Comparison of ENCODE assay signal across 1 cellular context in the genomic region with DNA sequence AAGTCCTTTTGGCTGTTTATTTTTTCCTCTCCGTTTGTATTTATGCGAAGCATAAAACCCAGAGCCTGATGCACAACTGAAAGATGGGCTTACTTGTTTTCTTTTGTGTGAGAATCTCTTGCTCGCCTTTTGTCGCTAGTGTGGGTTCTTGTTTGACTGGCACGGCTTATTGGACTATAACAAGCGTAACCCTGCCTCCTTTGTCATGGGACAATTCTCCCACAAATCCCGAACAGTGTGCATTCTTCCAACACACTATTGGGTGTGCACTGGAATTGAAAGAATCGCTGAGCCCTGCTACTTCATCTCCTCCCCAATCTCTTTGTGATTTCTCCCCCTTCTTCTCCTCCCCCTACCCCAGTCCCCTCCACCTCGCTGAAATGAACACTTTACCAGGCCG.
TF ChIP-seq lines count a peak whose summit lies in the region.

No MANE protein-coding gene starts in this region.

TF ChIP-seq in SK-N-SH treated with all-trans-retinoic acid at 6 μM for 48 hours, 23 proteins besides CTCF, POLR2A, EP300 and RAD21 (continued from another document):
- TF ChIP-seq ZC3H10 (CRISPR knock-in tag; IDR thresholded peaks at IDR 0.05) (no peak), OSR1 (CRISPR knock-in tag; IDR thresholded peaks at IDR 0.05) (no peak), TOX (CRISPR knock-in tag; IDR thresholded peaks at IDR 0.05; ENCODE audit: borderline replicate concordance) (no peak), SNAI2 (CRISPR knock-in tag; IDR thresholded peaks at IDR 0.05) (no peak), TCF4 (CRISPR knock-in tag; IDR thresholded peaks at IDR 0.05; ENCODE audit: borderline replicate concordance) (no peak)
